21 cellular contexts compared by ENCODE assay signal in genomic region chr1:177629526-177629925, GRCh38.
"Had no signal": no experiment of that assay in that cellular context is flagged by ENCODE, and none has a peak within 500 bp of the region (broad histone marks: within the 10 kb centered on the region; RNA-seq: fewer than 3 reads in every experiment).

No MANE protein-coding gene starts in this region.

- DNase-seq: activated CD4-positive, alpha-beta T cell treated with anti-CD3 and anti-CD28 coated beads, Interleukin-2, amount 50 U/mL, for 1 hour; activated CD4-positive, CD25-positive, alpha-beta regulatory T cell treated with anti-CD3 and anti-CD28 coated beads, Interleukin-2, amount 50 U/mL, for 72 hours; activated CD8-positive, alpha-beta memory T cell treated with anti-CD3 and anti-CD28 coated beads, Interleukin-2, amount 50 U/mL, for 4 hours; activated effector memory CD4-positive, alpha-beta T cell treated with Interleukin-2 at 50 U/mL for 16 hours; activated naive CD4-positive, alpha-beta T cell treated with anti-CD3 and anti-CD28 coated beads, Interleukin-2, amount 50 U/mL, for 16 hours; activated T-cell treated with anti-CD3 and anti-CD28 coated beads, Interleukin-2, amount 50 U/mL, for 48 hours; caudate nucleus; glutamatergic neuron; hypothalamus; kidney; nucleus accumbens; posterior cingulate gyrus; sigmoid colon; spleen; stimulated activated naive B cell treated with anti-CD40 and anti-IgM and Interleukin-4, amounts not matched to agents 10 μg/mL and 1 μg/mL and 100 μg/mL, for 72 hours; T-helper 17 cell; uterus had no signal

- H3K9me3 ChIP-seq: sigmoid colon, uterus had no signal

- H3K27me3 ChIP-seq: sigmoid colon, spleen, uterus had no signal

- ATAC-seq: left lobe of liver; stimulated activated naive B cell treated with anti-CD40 and anti-IgM and Interleukin-4, amounts not matched to agents 10 μg/mL and 1 μg/mL and 100 μg/mL, for 72 hours; T-helper 17 cell had no signal

- H3K4me1 ChIP-seq: sigmoid colon, spleen, uterus had no signal

- H3K36me3 ChIP-seq: sigmoid colon, spleen, uterus had no signal

- H3K4me3 ChIP-seq: coronary artery, lung, sigmoid colon, spleen, uterus had no signal

- H3K27ac ChIP-seq: coronary artery, sigmoid colon, spleen, uterus, VCaP had no signal
